Comparison of ENCODE assay signal across 9 cellular contexts in genomic region chr11:62710001-62710345, GRCh38. TPM values are rescaled to one million over a fixed set of nuclear protein-coding genes. Genes with fewer than 3 reads are reported as not detected.
DNase-seq lines count a peak whose midpoint lies in the region; ATAC-seq, FAIRE-seq and TF ChIP-seq lines count a peak whose summit lies in the region.
"Had no signal": no experiment of that assay in that cellular context is flagged by ENCODE, and none has a peak within 500 bp of the region (broad histone marks: within the 10 kb centered on the region; RNA-seq: fewer than 3 reads in every experiment).

No MANE protein-coding gene starts in this region.

- H3K27me3 ChIP-seq in liver (ENCODE audit: control insufficient read depth in 4 of 4, insufficient read depth in 4 of 4, low read length in 3 of 4) (no peaks in the 10 kb centered on the region), HepG2 (ENCODE audit: control insufficient read depth in 1 of 2, insufficient read depth in 2 of 2, low read length in 2 of 2) (no peaks in the 10 kb centered on the region), pancreas (no peaks in the 10 kb centered on the region)

- no peak for TF ChIP-seq CTCF in liver (IDR thresholded peaks at IDR 0.05; ENCODE audit: low read depth, low read length, missing input control)
- TF ChIP-seq CTCF in HepG2 (CRISPR knock-in tag; IDR thresholded peaks at IDR 0.05), result no peak
- no peak for TF ChIP-seq CTCF in pancreas (IDR thresholded peaks at IDR 0.05)

- peaks cover 0 to 9% (median 8%) of the 10 kb centered on the region in 4 donors for H3K36me3 ChIP-seq in liver (ENCODE audit: control insufficient read depth in 4 of 4, insufficient read depth in 3 of 4, low read depth in 1 of 4, low read length in 3 of 4)
- peaks cover 14 to 57% of the 10 kb centered on the region in 2 experiments for H3K36me3 ChIP-seq in HepG2 (replicated peaks in 1 of 2; ENCODE audit: control insufficient read depth in 1 of 2, insufficient read depth in 2 of 2, low read length in 2 of 2)
- H3K36me3 ChIP-seq in pancreas, result no peaks in the 10 kb centered on the region

- POLR2A ChIA-PET in HepG2 (lab: Yijun Ruan, JAX), result no interaction called here

- no peak overlapping the region for H2AFZ ChIP-seq in HepG2 (ENCODE audit: low read length)

- H3K4me2 ChIP-seq in HepG2 (ENCODE audit: low read depth, low read length), result no peak overlapping the region

- no peak for TF ChIP-seq POLR2A in HepG2 (IDR thresholded peaks at IDR 0.05; ENCODE audit: insufficient read depth in 1 of 2, low read depth in 2 of 2, low read length in 2 of 2)

- intact Hi-C loops in HepG2 (cut with micrococcal nuclease; ENCODE audit: unreplicated experiment), result no loop called here
- intact Hi-C loops in pancreas (cut with DNase I), result no loop called here

- peaks cover 20 to 73% (median 60%) of the 10 kb centered on the region in 4 donors for H3K4me1 ChIP-seq in liver (ENCODE audit: control insufficient read depth in 4 of 4, insufficient read depth in 4 of 4, low read length in 3 of 4)
- peaks cover 16% of the 10 kb centered on the region for H3K4me1 ChIP-seq in HepG2 (ENCODE audit: insufficient read depth, low read length)
- H3K4me1 ChIP-seq in pancreas, result peaks cover 44 to 67% (median 50%) of the 10 kb centered on the region in 3 donors

- H3K9me3 ChIP-seq in liver (ENCODE audit: control insufficient read depth in 4 of 4, low read length in 3 of 4) (no peaks in the 10 kb centered on the region), HepG2 (ENCODE audit: low read length) (no peaks in the 10 kb centered on the region), pancreas (no peaks in the 10 kb centered on the region)

- CTCF ChIA-PET in HepG2 (lab: Yijun Ruan, JAX; ENCODE audit: low intra/inter-chr PET ratio, low total read pairs), result no interaction called here

- no peak for FAIRE-seq in HepG2 (lab: Jason Lieb, UNC)
- no peak for FAIRE-seq in pancreas (lab: Jason Lieb, UNC)

- no peaks in the 10 kb centered on the region for H3K79me2 ChIP-seq in HepG2 (ENCODE audit: insufficient read depth, low read length)

- peaks cover 6% of the 10 kb centered on the region; the same call in 1 of the 2 replicates for H4K20me1 ChIP-seq in HepG2 (ENCODE audit: insufficient read depth, low read length)

- peak overlapping the region; percentile 79 to 91 for H3K9ac ChIP-seq in liver (ENCODE audit: low read depth in 1 of 2, low read length in 2 of 2)
- H3K9ac ChIP-seq in HepG2 (ENCODE audit: insufficient read depth, low read depth, low read length), result no peak overlapping the region

- ATAC-seq in HepG2 (no peak), pancreas (no peak)

- DNase-seq in HepG2 (ENCODE audit: low spot score) (no peak), T-helper 9 cell (peak; percentile 9), epithelial cell of prostate (ENCODE audit: low read depth, low spot score) (no peak), pancreas (no peak), NCI-H748 (lab: John Stamatoyannopoulos, UW; ENCODE audit: unreplicated experiment) (no peak), NCI-H187 (lab: John Stamatoyannopoulos, UW) (no peak), SIG-M5 treated with dmso at 0.1 percent for 504 hours (lab: John Stamatoyannopoulos, UW; ENCODE audit: unreplicated experiment) (no peak)

- no TSS peak for BruUV-seq in HepG2 (replicated peaks; lab: Mats Ljungman, UMichigan)

- 65% methylated on average over 7 of the region's 7 CpGs for WGBS in liver
- WGBS in HepG2 (ENCODE audit: low lambda C conversion rate), result 98% methylated on average over 7 of the region's 7 CpGs
- whole genome bisulfite sequencing in pancreas, 2 donors, result 73 to 79% methylated on average over 7 of the region's 7 CpGs

- in situ Hi-C loops in HepG2 (cut with HindIII; ENCODE audit: extremely low pct_ligation_motif_present, low pct_unique_long_range_greater_than_20kb), result no loop called here

- H3K27ac ChIP-seq in liver (ENCODE audit: low read depth in 1 of 2, low read length in 2 of 2), result peak overlapping the region; percentile 93 to 95
- H3K27ac ChIP-seq in HepG2 (ENCODE audit: extremely low read length, insufficient read depth, low read length), result no peak overlapping the region
- peak overlapping the region; percentile 89 for H3K27ac ChIP-seq in epithelial cell of prostate
- H3K27ac ChIP-seq in pancreas, result peak overlapping the region; percentile 75 to 96 (median 88)

- TF ChIP-seq RAD21 in liver (IDR thresholded peaks at IDR 0.05) (no peak), HepG2 (CRISPR knock-in tag; IDR thresholded peaks at IDR 0.05) (no peak)

- peak overlapping the region; percentile 55 to 85 (median 56) for H3K4me3 ChIP-seq in liver (ENCODE audit: low read depth in 1 of 3, low read length in 3 of 3)
- no peak overlapping the region for H3K4me3 ChIP-seq in HepG2 (replicated peaks in 1 of 3; ENCODE audit: insufficient read depth in 1 of 3, low read depth in 2 of 3, low read length in 3 of 3)
- H3K4me3 ChIP-seq in pancreas, result peak overlapping the region; percentile 38 to 52 (median 42)

- no peak for TF ChIP-seq EP300 in HepG2 (IDR thresholded peaks at IDR 0.05; ENCODE audit: low read depth in 2 of 2, low read length in 2 of 2)
- no peak for TF ChIP-seq EP300 in HepG2 (CRISPR knock-in tag; IDR thresholded peaks at IDR 0.05; ENCODE audit: borderline replicate concordance)

RNA-seq across cellular contexts. Expression of gene GNG3, which starts 2.5 kb away (rescaled TPM):
- total RNA-seq in liver (under 1 TPM in 1 of 2 donors, not detected in 1; 0.19 TPM), HepG2 (2016; rRNA removed; fragmentation: Illumina TruSeq; extraction: Trizol) (not detected in 2 replicates), pancreas (under 1 TPM in 2 of 6 donors, not detected in 4; 0.19 to 0.37 TPM)
- polyA plus RNA-seq in liver (not detected), HepG2 (2011; rRNA removed) (not detected in 2 replicates), pancreas (under 1 TPM in 1 of 2 donors, not detected in 1; 0.26 TPM)
- not detected in 2 replicates for total RNA-seq in HepG2 (2016; cell fraction: cytosol; rRNA removed; fragmentation: Illumina TruSeq; extraction: Trizol; ENCODE audit: low read depth)
- not detected in 2 replicates for total RNA-seq in HepG2 (2016; cell fraction: insoluble cytoplasmic fraction; rRNA removed; fragmentation: Illumina TruSeq; extraction: Trizol)
- not detected in 2 replicates for total RNA-seq in HepG2 (2016; cell fraction: membrane; rRNA removed; fragmentation: Illumina TruSeq; extraction: Trizol)
- not detected in 2 replicates for total RNA-seq in HepG2 (2016; cell fraction: nucleus; rRNA removed; fragmentation: Illumina TruSeq; extraction: Trizol)
- polyA plus RNA-seq in HepG2 (2011; cell fraction: cytosol; rRNA removed), result not detected in 2 replicates
- polyA plus RNA-seq in HepG2 (2011; cell fraction: nucleus; rRNA removed), result not detected in 2 replicates
- polyA plus RNA-seq in HepG2 (2012), result 1.0 and 1.8 TPM in 2 replicates
- not detected in 2 replicates for polyA plus RNA-seq in HepG2 (2016; cell fraction: cytosol; fragmentation: Illumina TruSeq; extraction: Trizol; ENCODE audit: low read depth)
- polyA plus RNA-seq in HepG2 (2016; cell fraction: insoluble cytoplasmic fraction; fragmentation: Illumina TruSeq; extraction: Trizol; ENCODE audit: low read depth), result not detected in 2 replicates
- polyA plus RNA-seq in HepG2 (2016; cell fraction: membrane; fragmentation: Illumina TruSeq; extraction: Trizol; ENCODE audit: low read depth), result not detected in 2 replicates
- polyA plus RNA-seq in HepG2 (2016; cell fraction: nucleus; fragmentation: Illumina TruSeq; extraction: Trizol; ENCODE audit: insufficient read depth, low read depth), result not detected in 2 replicates
- 0.23 TPM in 1 of 2 replicates, not detected in the other for polyA minus RNA-seq in HepG2 (2011; rRNA and poly(A)+ RNA removed; ENCODE audit: low replicate concordance)
- polyA minus RNA-seq in HepG2 (2011; cell fraction: cytosol; rRNA and poly(A)+ RNA removed), result not detected in 2 replicates
- not detected in 2 replicates for polyA minus RNA-seq in HepG2 (2011; cell fraction: nucleus; rRNA and poly(A)+ RNA removed)
- total RNA-seq: glomerular endothelial cell had no signal

RNA-seq across cellular contexts. Expression of gene BSCL2, which starts 2.7 kb away (rescaled TPM):
- 10 to 100 TPM; 15.1 to 23.0 TPM for total RNA-seq in liver
- 10 to 100 TPM; 34.5 to 40.0 TPM for polyA plus RNA-seq in liver
- 10.2 and 21.1 TPM in 2 replicates for total RNA-seq in HepG2 (2016; rRNA removed; fragmentation: Illumina TruSeq; extraction: Trizol)
- total RNA-seq in HepG2 (2016; cell fraction: cytosol; rRNA removed; fragmentation: Illumina TruSeq; extraction: Trizol; ENCODE audit: low read depth), result 22.3 and 24.6 TPM in 2 replicates
- total RNA-seq in HepG2 (2016; cell fraction: insoluble cytoplasmic fraction; rRNA removed; fragmentation: Illumina TruSeq; extraction: Trizol), result 11.3 and 25.7 TPM in 2 replicates
- total RNA-seq in HepG2 (2016; cell fraction: membrane; rRNA removed; fragmentation: Illumina TruSeq; extraction: Trizol), result 23.1 and 36.2 TPM in 2 replicates
- total RNA-seq in HepG2 (2016; cell fraction: nucleus; rRNA removed; fragmentation: Illumina TruSeq; extraction: Trizol), result 24.8 and 30.8 TPM in 2 replicates
- polyA plus RNA-seq in HepG2 (2011; rRNA removed), result 19.5 and 22.6 TPM in 2 replicates
- polyA plus RNA-seq in HepG2 (2011; cell fraction: cytosol; rRNA removed), result 6.9 and 14.1 TPM in 2 replicates
- 100 and 124 TPM in 2 replicates for polyA plus RNA-seq in HepG2 (2011; cell fraction: nucleus; rRNA removed)
- 6.1 and 12.6 TPM in 2 replicates for polyA plus RNA-seq in HepG2 (2012)
- 18.4 and 24.3 TPM in 2 replicates for polyA plus RNA-seq in HepG2 (2016; cell fraction: cytosol; fragmentation: Illumina TruSeq; extraction: Trizol; ENCODE audit: low read depth)
- polyA plus RNA-seq in HepG2 (2016; cell fraction: insoluble cytoplasmic fraction; fragmentation: Illumina TruSeq; extraction: Trizol; ENCODE audit: low read depth), result 6.2 and 10.5 TPM in 2 replicates
- 18.9 and 31.1 TPM in 2 replicates for polyA plus RNA-seq in HepG2 (2016; cell fraction: membrane; fragmentation: Illumina TruSeq; extraction: Trizol; ENCODE audit: low read depth)
- 52.6 and 66.2 TPM in 2 replicates for polyA plus RNA-seq in HepG2 (2016; cell fraction: nucleus; fragmentation: Illumina TruSeq; extraction: Trizol; ENCODE audit: insufficient read depth, low read depth)
- 26.7 and 143 TPM in 2 replicates for polyA minus RNA-seq in HepG2 (2011; rRNA and poly(A)+ RNA removed; ENCODE audit: low replicate concordance)
- 4.2 and 4.5 TPM in 2 replicates for polyA minus RNA-seq in HepG2 (2011; cell fraction: cytosol; rRNA and poly(A)+ RNA removed)
- polyA minus RNA-seq in HepG2 (2011; cell fraction: nucleus; rRNA and poly(A)+ RNA removed), result 29.2 and 31.8 TPM in 2 replicates
- 10 to 100 TPM; 30.3 to 58.6 (median 47.9) TPM for total RNA-seq in pancreas
- 100 to 1,000 TPM in 1 of 2 donors, 10 to 100 TPM in 1; 99.2 to 151 TPM for polyA plus RNA-seq in pancreas

RNA-seq across cellular contexts. Expression of gene HNRNPUL2, which starts 17.3 kb away (rescaled TPM):
- 10 to 100 TPM; 14.0 to 17.0 TPM for total RNA-seq in liver
- 10 to 100 TPM in 1 of 2 donors, 1 to 10 TPM in 1; 1.3 to 12.0 TPM for polyA plus RNA-seq in liver
- total RNA-seq in HepG2 (2016; rRNA removed; fragmentation: Illumina TruSeq; extraction: Trizol), result 8.4 and 9.6 TPM in 2 replicates
- total RNA-seq in HepG2 (2016; cell fraction: cytosol; rRNA removed; fragmentation: Illumina TruSeq; extraction: Trizol; ENCODE audit: low read depth), result 1.1 and 1.6 TPM in 2 replicates
- 7.9 and 8.9 TPM in 2 replicates for total RNA-seq in HepG2 (2016; cell fraction: insoluble cytoplasmic fraction; rRNA removed; fragmentation: Illumina TruSeq; extraction: Trizol)
- total RNA-seq in HepG2 (2016; cell fraction: membrane; rRNA removed; fragmentation: Illumina TruSeq; extraction: Trizol), result 3.2 and 4.1 TPM in 2 replicates
- total RNA-seq in HepG2 (2016; cell fraction: nucleus; rRNA removed; fragmentation: Illumina TruSeq; extraction: Trizol), result 13.5 and 13.7 TPM in 2 replicates
- polyA plus RNA-seq in HepG2 (2011; rRNA removed), result 9.6 TPM in 2 replicates
- 4.2 and 5.2 TPM in 2 replicates for polyA plus RNA-seq in HepG2 (2011; cell fraction: cytosol; rRNA removed)
- polyA plus RNA-seq in HepG2 (2011; cell fraction: nucleus; rRNA removed), result 16.3 and 19.6 TPM in 2 replicates
- 18.1 and 29.9 TPM in 2 replicates for polyA plus RNA-seq in HepG2 (2012)
- 1.7 and 2.2 TPM in 2 replicates for polyA plus RNA-seq in HepG2 (2016; cell fraction: cytosol; fragmentation: Illumina TruSeq; extraction: Trizol; ENCODE audit: low read depth)
- 32.0 and 38.8 TPM in 2 replicates for polyA plus RNA-seq in HepG2 (2016; cell fraction: insoluble cytoplasmic fraction; fragmentation: Illumina TruSeq; extraction: Trizol; ENCODE audit: low read depth)
- polyA plus RNA-seq in HepG2 (2016; cell fraction: membrane; fragmentation: Illumina TruSeq; extraction: Trizol; ENCODE audit: low read depth), result 5.2 and 6.2 TPM in 2 replicates
- 36.3 and 36.5 TPM in 2 replicates for polyA plus RNA-seq in HepG2 (2016; cell fraction: nucleus; fragmentation: Illumina TruSeq; extraction: Trizol; ENCODE audit: insufficient read depth, low read depth)
- polyA minus RNA-seq in HepG2 (2011; rRNA and poly(A)+ RNA removed; ENCODE audit: low replicate concordance), result 7.7 and 18.1 TPM in 2 replicates
- 6.1 and 6.7 TPM in 2 replicates for polyA minus RNA-seq in HepG2 (2011; cell fraction: cytosol; rRNA and poly(A)+ RNA removed)
- polyA minus RNA-seq in HepG2 (2011; cell fraction: nucleus; rRNA and poly(A)+ RNA removed), result 24.2 and 25.9 TPM in 2 replicates
- 10 to 100 TPM; 17.5 to 26.2 (median 18.0) TPM for total RNA-seq in pancreas
- 10 to 100 TPM; 19.1 to 25.9 TPM for polyA plus RNA-seq in pancreas

RNA-seq across cellular contexts. Expression of gene TTC9C, which starts 18.3 kb away (rescaled TPM):
- total RNA-seq in liver (10 to 100 TPM; 12.0 to 16.1 TPM), HepG2 (2016; rRNA removed; fragmentation: Illumina TruSeq; extraction: Trizol) (36.4 and 42.5 TPM in 2 replicates), pancreas (10 to 100 TPM in 4 of 6 donors, 1 to 10 TPM in 2; 7.6 to 17.8 (median 10.5) TPM)
- polyA plus RNA-seq in liver (10 to 100 TPM in 1 of 2 donors, 1 to 10 TPM in 1; 10.0 to 14.0 TPM), HepG2 (2011; rRNA removed) (28.0 and 29.1 TPM in 2 replicates), pancreas (10 to 100 TPM; 16.7 to 20.3 TPM)
- total RNA-seq in HepG2 (2016; cell fraction: cytosol; rRNA removed; fragmentation: Illumina TruSeq; extraction: Trizol; ENCODE audit: low read depth), result 24.6 and 27.3 TPM in 2 replicates
- 34.2 and 43.0 TPM in 2 replicates for total RNA-seq in HepG2 (2016; cell fraction: insoluble cytoplasmic fraction; rRNA removed; fragmentation: Illumina TruSeq; extraction: Trizol)
- 29.0 and 29.6 TPM in 2 replicates for total RNA-seq in HepG2 (2016; cell fraction: membrane; rRNA removed; fragmentation: Illumina TruSeq; extraction: Trizol)
- total RNA-seq in HepG2 (2016; cell fraction: nucleus; rRNA removed; fragmentation: Illumina TruSeq; extraction: Trizol), result 18.6 and 23.5 TPM in 2 replicates
- 22.8 and 26.1 TPM in 2 replicates for polyA plus RNA-seq in HepG2 (2011; cell fraction: cytosol; rRNA removed)
- 14.1 and 20.3 TPM in 2 replicates for polyA plus RNA-seq in HepG2 (2011; cell fraction: nucleus; rRNA removed)
- 23.9 and 33.1 TPM in 2 replicates for polyA plus RNA-seq in HepG2 (2012)
- polyA plus RNA-seq in HepG2 (2016; cell fraction: cytosol; fragmentation: Illumina TruSeq; extraction: Trizol; ENCODE audit: low read depth), result 13.1 and 13.2 TPM in 2 replicates
- polyA plus RNA-seq in HepG2 (2016; cell fraction: insoluble cytoplasmic fraction; fragmentation: Illumina TruSeq; extraction: Trizol; ENCODE audit: low read depth), result 48.5 and 50.3 TPM in 2 replicates
- 18.0 and 18.5 TPM in 2 replicates for polyA plus RNA-seq in HepG2 (2016; cell fraction: membrane; fragmentation: Illumina TruSeq; extraction: Trizol; ENCODE audit: low read depth)
- polyA plus RNA-seq in HepG2 (2016; cell fraction: nucleus; fragmentation: Illumina TruSeq; extraction: Trizol; ENCODE audit: insufficient read depth, low read depth), result 41.9 and 45.0 TPM in 2 replicates
- 17.4 and 47.6 TPM in 2 replicates for polyA minus RNA-seq in HepG2 (2011; rRNA and poly(A)+ RNA removed; ENCODE audit: low replicate concordance)
- polyA minus RNA-seq in HepG2 (2011; cell fraction: cytosol; rRNA and poly(A)+ RNA removed), result 13.7 and 15.7 TPM in 2 replicates
- 12.1 and 14.8 TPM in 2 replicates for polyA minus RNA-seq in HepG2 (2011; cell fraction: nucleus; rRNA and poly(A)+ RNA removed)

RNA-seq across cellular contexts. Expression of gene LRRN4CL, which starts 20.6 kb away (rescaled TPM):
- total RNA-seq in liver (under 1 TPM in 1 of 2 donors, not detected in 1; 0.08 TPM), HepG2 (2016; rRNA removed; fragmentation: Illumina TruSeq; extraction: Trizol) (0.11 TPM in 1 of 2 replicates, not detected in the other), pancreas (1 to 10 TPM in 2 of 6 donors, under 1 TPM in 4; 0.16 to 1.6 (median 0.53) TPM)
- polyA plus RNA-seq in liver (under 1 TPM in 1 of 2 donors, not detected in 1; 0.06 TPM), HepG2 (2011; rRNA removed) (0.04 TPM in 1 of 2 replicates, not detected in the other), pancreas (under 1 TPM; 0.23 to 0.76 TPM)
- not detected in 2 replicates for total RNA-seq in HepG2 (2016; cell fraction: cytosol; rRNA removed; fragmentation: Illumina TruSeq; extraction: Trizol; ENCODE audit: low read depth)
- total RNA-seq in HepG2 (2016; cell fraction: insoluble cytoplasmic fraction; rRNA removed; fragmentation: Illumina TruSeq; extraction: Trizol), result 0.13 TPM in 1 of 2 replicates, not detected in the other
- 0.09 TPM in 1 of 2 replicates, not detected in the other for total RNA-seq in HepG2 (2016; cell fraction: membrane; rRNA removed; fragmentation: Illumina TruSeq; extraction: Trizol)
- total RNA-seq in HepG2 (2016; cell fraction: nucleus; rRNA removed; fragmentation: Illumina TruSeq; extraction: Trizol), result 0.25 and 0.28 TPM in 2 replicates
- not detected in 2 replicates for polyA plus RNA-seq in HepG2 (2011; cell fraction: cytosol; rRNA removed)
- polyA plus RNA-seq in HepG2 (2011; cell fraction: nucleus; rRNA removed), result 0.17 and 0.45 TPM in 2 replicates
- not detected in 2 replicates for polyA plus RNA-seq in HepG2 (2012)
- not detected in 2 replicates for polyA plus RNA-seq in HepG2 (2016; cell fraction: cytosol; fragmentation: Illumina TruSeq; extraction: Trizol; ENCODE audit: low read depth)
- not detected in 2 replicates for polyA plus RNA-seq in HepG2 (2016; cell fraction: insoluble cytoplasmic fraction; fragmentation: Illumina TruSeq; extraction: Trizol; ENCODE audit: low read depth)
- polyA plus RNA-seq in HepG2 (2016; cell fraction: membrane; fragmentation: Illumina TruSeq; extraction: Trizol; ENCODE audit: low read depth), result not detected in 2 replicates
- polyA plus RNA-seq in HepG2 (2016; cell fraction: nucleus; fragmentation: Illumina TruSeq; extraction: Trizol; ENCODE audit: insufficient read depth, low read depth), result 0.18 TPM in 1 of 2 replicates, not detected in the other
- 0.28 and 0.70 TPM in 2 replicates for polyA minus RNA-seq in HepG2 (2011; rRNA and poly(A)+ RNA removed; ENCODE audit: low replicate concordance)
- polyA minus RNA-seq in HepG2 (2011; cell fraction: cytosol; rRNA and poly(A)+ RNA removed), result not detected in 2 replicates
- 0.87 and 1.5 TPM in 2 replicates for polyA minus RNA-seq in HepG2 (2011; cell fraction: nucleus; rRNA and poly(A)+ RNA removed)
- total RNA-seq: glomerular endothelial cell had no signal

Comparison
In these comparisons a context has a peak if more than half of its experiments do, and no peak if none do; other contexts are left out.
1. H3K4me3 ChIP-seq: peak in liver (3 of 3) and pancreas (4 of 4); none in HepG2 (0 of 3).